In the genomic region with DNA sequence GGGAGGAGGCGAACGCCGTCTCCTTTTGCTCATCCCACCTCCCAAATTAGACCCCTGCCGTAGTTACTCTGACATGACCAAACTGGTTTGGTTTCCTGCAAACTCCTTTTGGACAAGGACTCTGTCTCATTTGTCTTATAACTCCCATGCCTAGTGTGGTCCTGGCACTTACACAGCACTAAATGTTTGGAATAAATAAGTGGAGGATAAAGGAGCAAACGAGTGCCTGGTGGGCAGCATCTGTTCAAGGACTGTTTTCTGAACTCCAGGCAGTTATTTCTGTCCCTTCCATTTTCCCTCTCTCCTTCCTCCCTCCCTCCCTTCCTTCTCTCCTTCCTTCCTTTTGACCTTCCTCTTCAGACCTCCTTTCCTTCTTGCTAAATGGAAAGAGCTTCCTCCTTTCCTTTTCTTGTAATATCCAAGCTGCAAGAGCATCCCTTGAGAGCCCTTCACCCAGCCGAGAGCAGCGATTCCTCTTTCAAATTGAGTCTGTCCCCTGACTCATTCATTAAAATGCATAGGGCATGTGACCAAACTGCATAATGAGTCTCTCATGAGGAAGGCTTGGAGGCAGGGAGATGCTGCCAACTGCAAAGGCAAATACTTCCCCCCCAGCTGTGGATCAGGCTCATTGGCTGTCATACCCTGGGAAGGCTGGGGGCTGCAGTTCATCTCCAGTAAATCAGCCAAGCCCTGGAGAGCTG, we compare ENCODE assay signal across 8 cellular contexts. TPM values are rescaled to one million over a fixed set of nuclear protein-coding genes. Genes with fewer than 3 reads are reported as not detected.
A peak's percentile ranks its signal among the peaks of the same experiment; 100 is the strongest.
DNase-seq lines count a peak whose midpoint lies in the region; ATAC-seq and TF ChIP-seq lines count a peak whose summit lies in the region.

No MANE protein-coding gene starts in this region.

- H3K36me3 ChIP-seq in RWPE2 (ENCODE audit: low read depth): peaks cover 2% of the 10 kb centered on the region; the same call in 1 of the 2 replicates
- H3K36me3 ChIP-seq in mucosa of rectum (ENCODE audit: control insufficient read depth in 2 of 2, insufficient read depth in 2 of 2, low read length in 2 of 2): no peaks in the 10 kb centered on the region
- no peaks in the 10 kb centered on the region for H3K36me3 ChIP-seq in vagina

- H3K4me1 ChIP-seq in RWPE2 (ENCODE audit: insufficient read depth, poor library complexity, severe bottlenecking): peaks cover 38% of the 10 kb centered on the region
- peaks cover 41 to 43% of the 10 kb centered on the region in 2 donors for H3K4me1 ChIP-seq in mucosa of rectum (ENCODE audit: control insufficient read depth in 2 of 2, insufficient read depth in 2 of 2, low read length in 2 of 2)
- H3K4me1 ChIP-seq in vagina: peaks cover 84% of the 10 kb centered on the region

- peak; percentile 85 for DNase-seq in DMS79 (lab: John Stamatoyannopoulos, UW)
- DNase-seq in RWPE2 (ENCODE audit: low spot score): no peak
- peak; percentile 72 for DNase-seq in epithelial cell of esophagus (ENCODE audit: low read depth)
- no peak for DNase-seq in vagina (ENCODE audit: extremely low spot score in 2 of 2)
- no peak for DNase-seq in HK-2 (ENCODE audit: unreplicated experiment)

- H3K27ac ChIP-seq in RWPE2 (ENCODE audit: poor library complexity, severe bottlenecking) (peak overlapping the region; percentile 51), mucosa of rectum (ENCODE audit: low read depth in 2 of 2, low read length in 2 of 2) (peak overlapping the region; percentile 77 to 86), vagina (peak overlapping the region; percentile 76)

- no peaks in the 10 kb centered on the region for H3K27me3 ChIP-seq in RWPE2 (ENCODE audit: insufficient read depth, poor library complexity, severe bottlenecking)
- H3K27me3 ChIP-seq in mucosa of rectum (ENCODE audit: control insufficient read depth in 2 of 2, insufficient read depth in 2 of 2, low read length in 2 of 2): no peaks in the 10 kb centered on the region
- H3K27me3 ChIP-seq in vagina: no peaks in the 10 kb centered on the region

- H3K4me3 ChIP-seq in RWPE2 (ENCODE audit: severe bottlenecking): no peak overlapping the region
- H3K4me3 ChIP-seq in epithelial cell of esophagus (ENCODE audit: low read length): no peak overlapping the region
- H3K4me3 ChIP-seq in mucosa of rectum (ENCODE audit: low read length in 2 of 2): peak overlapping the region in 1 of 2 donors; percentile 3
- H3K4me3 ChIP-seq in vagina: no peak overlapping the region

- ATAC-seq in GM19452 (IDR thresholded peaks at IDR 0.05; ENCODE audit: unreplicated experiment) (peak; percentile 46), HG03575 (IDR thresholded peaks at IDR 0.05; ENCODE audit: extremely low read depth, insufficient number of reproducible peaks, low FRiP score, unreplicated experiment) (peak; percentile 27), RWPE2 (ENCODE audit: low read depth) (no peak)

- TF ChIP-seq CTCF in RWPE2 (IDR thresholded peaks at IDR 0.05; ENCODE audit: poor library complexity, severe bottlenecking) (no peak), epithelial cell of esophagus (IDR thresholded peaks at IDR 0.05; ENCODE audit: insufficient read depth, low read depth, low read length, missing control alignments) (no peak), vagina (IDR thresholded peaks at IDR 0.05) (no peak)

- H3K9ac ChIP-seq in mucosa of rectum (ENCODE audit: low read depth in 1 of 2, low read length in 2 of 2): peak overlapping the region; percentile 26 to 31

- TF ChIP-seq POLR2A in vagina (IDR thresholded peaks at IDR 0.05): no peak

- H3K9me3 ChIP-seq in RWPE2 (ENCODE audit: severe bottlenecking) (no peaks in the 10 kb centered on the region), mucosa of rectum (ENCODE audit: control insufficient read depth in 2 of 2, low read length in 2 of 2) (no peaks in the 10 kb centered on the region), vagina (no peaks in the 10 kb centered on the region)

- intact Hi-C loops in vagina (cut with DNase I): loop anchor here (2.0 kb wide), 1 partner anchor 39 kb away; no protein-coding TSS in a partner anchor

RNA-seq across cellular contexts. Expression of a gene that starts 36.9 kb away (rescaled TPM):
- 77.6 TPM for total RNA-seq in vagina

RNA-seq across cellular contexts. Expression of a gene that starts 39.0 kb away (rescaled TPM):
- total RNA-seq in vagina: not detected

Comparison
In these comparisons a context has a peak if more than half of its experiments do, and no peak if none do; other contexts are left out.
1. DNase-seq: peak in DMS79 (single experiment) and epithelial cell of esophagus (single experiment); none in RWPE2 (single experiment), vagina (0 of 2) and HK-2 (single experiment).
2. Peak in every context shown above with its lines, with median percentiles within 50 percentile points of each other: H3K27ac ChIP-seq.